Comparison of ENCODE assay signal across 1 cellular context in genomic region chr10:5404188-5405041, GRCh38.
TF ChIP-seq lines count a peak whose summit lies in the region.

TSS of gene TUBAL3 (minus strand) at chr10:5404828. CDS start at chr10:5404792, 36 bp downstream.

TF ChIP-seq in K562, 482 proteins besides CTCF, POLR2A, EP300 and RAD21 (continued from another document and continues in another):
- TF ChIP-seq ZNF398 (CRISPR knock-in tag; IDR thresholded peaks at IDR 0.05) (no peak), LARP7 (IDR thresholded peaks at IDR 0.05) (no peak), IRF9 (tag; IDR thresholded peaks at IDR 0.05) (no peak), SIRT6 (IDR thresholded peaks at IDR 0.05; ENCODE audit: low read depth, low read length) (no peak), RBM15 (IDR thresholded peaks at IDR 0.05; ENCODE audit: insufficient read depth, low read length) (no peak), PREB (CRISPR knock-in tag; IDR thresholded peaks at IDR 0.05) (no peak), SIX5 (IDR thresholded peaks at IDR 0.05; ENCODE audit: borderline replicate concordance in 1 of 2, insufficient read depth in 1 of 2, low read depth in 1 of 2, low read length in 2 of 2) (no peak), E4F1 (CRISPR knock-in tag; IDR thresholded peaks at IDR 0.05; ENCODE audit: borderline replicate concordance) (no peak), RBFOX2 (IDR thresholded peaks at IDR 0.05; ENCODE audit: low read depth, low read length) (no peak), MBD2 (IDR thresholded peaks at IDR 0.05; ENCODE audit: borderline replicate concordance, low read depth) (no peak), RFX1 (IDR thresholded peaks at IDR 0.05) (no peak), CREB3L1 (IDR thresholded peaks at IDR 0.05; ENCODE audit: borderline replicate concordance, low read depth) (no peak), EZH2 (IDR thresholded peaks at IDR 0.05; ENCODE audit: borderline replicate concordance, low read depth, low read length) (no peak), HMG20A (CRISPR knock-in tag; conservative IDR thresholded peaks at IDR 0.05) (no peak), ZKSCAN8 (CRISPR knock-in tag; IDR thresholded peaks at IDR 0.05) (no peak), TEAD1 (CRISPR knock-in tag; IDR thresholded peaks at IDR 0.05) (no peak), NBN (IDR thresholded peaks at IDR 0.05; ENCODE audit: low read depth) (no peak), ZNF57 (CRISPR knock-in tag; IDR thresholded peaks at IDR 0.05) (no peak), ILF3 (IDR thresholded peaks at IDR 0.05; ENCODE audit: borderline replicate concordance) (no peak), NCOR1 (IDR thresholded peaks at IDR 0.05) (peak; percentile 23; the same call in 1 of the 2 replicates), ZNF695 (CRISPR knock-in tag; IDR thresholded peaks at IDR 0.05) (no peak), E2F5 (CRISPR knock-in tag; IDR thresholded peaks at IDR 0.05) (no peak), ZNF584 (CRISPR knock-in tag; IDR thresholded peaks at IDR 0.05; ENCODE audit: low read depth) (no peak), ZBTB5 (IDR thresholded peaks at IDR 0.05) (no peak), MBD1 (CRISPR knock-in tag; IDR thresholded peaks at IDR 0.05) (no peak), ILK (tag; IDR thresholded peaks at IDR 0.05; ENCODE audit: borderline replicate concordance, low read depth) (no peak), BCLAF1 (IDR thresholded peaks at IDR 0.05; ENCODE audit: borderline replicate concordance in 1 of 2, control insufficient read depth in 1 of 2, low read depth in 2 of 2, low read length in 1 of 2) (no peak), ZNF407 (IDR thresholded peaks at IDR 0.05; ENCODE audit: low read depth) (no peak)
